ENCODE assay signal across 8 cellular contexts in genomic region chr2:161273038-161273760, GRCh38. TPM values are rescaled to one million over a fixed set of nuclear protein-coding genes. Genes with fewer than 3 reads are reported as not detected.
A peak's percentile ranks its signal among the peaks of the same experiment; 100 is the strongest.
DNase-seq lines count a peak whose midpoint lies in the region; ATAC-seq and TF ChIP-seq lines count a peak whose summit lies in the region.

No MANE protein-coding gene starts in this region.

- peaks cover 0 to 5% (median 3%) of the 10 kb centered on the region in 3 donors for H3K27me3 Mint-ChIP-seq in naive B cell

- peak overlapping the region in 1 of 6 donors; percentile 11 for H3K27ac Mint-ChIP-seq in naive B cell

- peak; percentile 75 for TF ChIP-seq CTCF in Panc1 (IDR thresholded peaks at IDR 0.05)

- H3K4me3 Mint-ChIP-seq in naive B cell, result no peak overlapping the region

- intact Hi-C loops in Panc1 (cut with micrococcal nuclease; ENCODE audit: unreplicated experiment), result loop anchor here (1.0 to 2.0 kb wide), 2 partner anchors 23 to 50 kb away; no protein-coding TSS in a partner anchor

- H3K27me3 ChIP-seq in Panc1 (ENCODE audit: control insufficient read depth, insufficient read depth, low read length), result no peaks in the 10 kb centered on the region

- BruUV-seq in Panc1 (replicated peaks; lab: Mats Ljungman, UMichigan), result no TSS peak

- no peak overlapping the region for H3K4me3 ChIP-seq in Panc1 (ENCODE audit: low read depth in 2 of 2, low read length in 2 of 2)

- CTCF ChIA-PET in Panc1 (lab: Charles Lee), result no interaction called here

- in situ Hi-C loops in Panc1 (cut with HindIII; ENCODE audit: low pct_unique_long_range_greater_than_20kb, low sequenced_read_pairs), result no loop called here

- DNase-seq in stimulated activated CD4-positive, alpha-beta T cell treated with anti-CD3 and anti-CD28 coated beads, Interleukin-15, amount 100 ng/mL, for 24 hours, result peak; percentile 25
- no peak for DNase-seq in stimulated activated CD4-positive, alpha-beta T cell treated with anti-CD3 and anti-CD28 coated beads, Interleukin-12 subunit alpha, Interleukin-12 subunit beta, amount 100 ng/mL, for 4 hours
- DNase-seq in KG1 (lab: John Stamatoyannopoulos, UW) (peak; percentile 59), Panc1 (ENCODE audit: low read depth, low spot score) (peak; percentile 39), dedifferentiated amniotic fluid mesenchymal stem cell (ENCODE audit: extremely low spot score) (peak; percentile 55), naive B cell (peak; percentile 46), islet precursor cell (no peak)

- peaks cover 0 to 6% (median 0%) of the 10 kb centered on the region in 3 donors for H3K4me1 Mint-ChIP-seq in naive B cell

- POLR2A ChIA-PET in Panc1 (lab: Charles Lee), result interaction anchor here (0.6 kb wide), 1 partner anchor 35 kb away, joined by 4 read pairs; the partner anchor contains the start of gene PSMD14

- no peaks in the 10 kb centered on the region for H3K4me1 ChIP-seq in Panc1 (ENCODE audit: control insufficient read depth, insufficient read depth, low read length)

- no peaks in the 10 kb centered on the region for H3K36me3 Mint-ChIP-seq in naive B cell

- H3K36me3 ChIP-seq in Panc1 (ENCODE audit: control insufficient read depth, insufficient read depth, low read length), result no peaks in the 10 kb centered on the region

- H3K9me3 Mint-ChIP-seq in naive B cell, result no peaks in the 10 kb centered on the region

- no peak overlapping the region for H3K27ac ChIP-seq in Panc1 (ENCODE audit: low read length)

- ATAC-seq in GM21717 (IDR thresholded peaks at IDR 0.05; ENCODE audit: unreplicated experiment) (peak; percentile 81), Panc1 (peak; percentile 80), naive B cell (ENCODE audit: low read depth in 2 of 2) (peak; percentile 55 to 66)

- H3K9me3 ChIP-seq in Panc1 (ENCODE audit: control insufficient read depth, insufficient read depth, low read depth, low read length), result no peaks in the 10 kb centered on the region

RNA-seq across cellular contexts. Expression of gene PSMD14, which starts 35.0 kb away (rescaled TPM):
- 93.7 TPM for total RNA-seq in Panc1 (2021; ENCODE audit: unreplicated experiment)
- 66.6 TPM for polyA plus RNA-seq in Panc1 (2012; ENCODE audit: insufficient read length)
- polyA plus RNA-seq in naive B cell (ENCODE audit: low read depth in 6 of 6), result 10 to 100 TPM; 45.7 to 99.6 (median 49.9) TPM

Comparison
In these comparisons a context has a peak if more than half of its experiments do, and no peak if none do; other contexts are left out.
1. DNase-seq: peak in stimulated activated CD4-positive, alpha-beta T cell treated with anti-CD3 and anti-CD28 coated beads, Interleukin-15, amount 100 ng/mL, for 24 hours (single experiment), KG1 (single experiment), Panc1 (single experiment), dedifferentiated amniotic fluid mesenchymal stem cell (single experiment) and naive B cell (single experiment); none in stimulated activated CD4-positive, alpha-beta T cell treated with anti-CD3 and anti-CD28 coated beads, Interleukin-12 subunit alpha, Interleukin-12 subunit beta, amount 100 ng/mL, for 4 hours (single experiment) and islet precursor cell (single experiment).
2. Peak in every context shown above with its lines, with median percentiles within 50 percentile points of each other: ATAC-seq.